In the genomic region with DNA sequence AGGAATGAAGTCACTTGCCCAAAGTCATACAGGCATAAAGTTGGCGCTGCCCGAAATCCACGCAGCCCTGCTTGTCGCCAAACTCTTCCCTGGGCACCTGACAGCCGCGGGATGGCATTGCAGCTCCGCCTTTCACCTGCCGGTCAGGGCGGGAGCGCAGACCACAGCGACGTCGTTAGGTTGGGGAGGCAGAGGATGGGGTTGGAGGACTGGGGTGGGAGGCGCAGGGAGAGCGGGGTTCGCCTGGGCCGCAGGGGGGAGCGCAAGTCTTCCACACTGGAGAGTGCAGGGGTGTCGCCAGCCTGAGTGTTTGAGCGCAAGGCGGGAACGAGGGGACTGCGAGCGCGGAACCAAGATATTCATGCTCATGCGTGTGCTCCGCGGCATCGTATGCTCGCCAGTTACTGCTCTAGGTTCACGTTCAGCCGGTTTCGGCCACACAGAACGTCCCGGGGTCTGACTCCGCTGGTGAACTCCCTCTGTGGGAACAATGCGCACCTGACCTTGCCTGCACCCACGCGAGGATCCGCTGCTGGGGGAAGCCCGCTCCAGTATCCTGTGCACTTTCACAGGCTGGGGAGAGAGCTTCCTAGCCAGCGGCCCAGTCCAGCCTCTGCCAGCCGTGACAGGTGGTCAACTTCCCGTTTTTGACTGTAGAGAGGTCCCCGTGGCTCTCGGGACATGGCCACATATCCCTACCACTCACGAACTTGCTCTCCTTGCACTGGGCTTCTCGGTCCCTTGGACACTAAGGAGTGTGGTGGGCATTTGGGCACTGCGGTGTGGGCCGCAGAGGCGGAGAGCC, we compare ENCODE assay signal across 8 cellular contexts. TPM values are rescaled to one million over a fixed set of nuclear protein-coding genes. Genes with fewer than 3 reads are reported as not detected.
DNase-seq lines count a peak whose midpoint lies in the region; TF ChIP-seq lines count a peak whose summit lies in the region.

No MANE protein-coding gene starts in this region.

- no peaks in the 10 kb centered on the region for H3K36me3 ChIP-seq in suprapubic skin

- TF ChIP-seq POLR2A in suprapubic skin (IDR thresholded peaks at IDR 0.05) = no peak

- no peaks in the 10 kb centered on the region for H3K9me3 ChIP-seq in suprapubic skin

- no peak overlapping the region for H3K27ac ChIP-seq in suprapubic skin

- TF ChIP-seq CTCF in choroid plexus epithelial cell (conservative IDR thresholded peaks at IDR 0.05; ENCODE audit: low read depth, low read length) = no peak
- TF ChIP-seq CTCF in suprapubic skin (IDR thresholded peaks at IDR 0.05) = no peak

- no peak for TF ChIP-seq EP300 in suprapubic skin (IDR thresholded peaks at IDR 0.05)

- DNase-seq in SIG-M5 treated with dmso at 0.1 percent for 504 hours (lab: John Stamatoyannopoulos, UW; ENCODE audit: unreplicated experiment) (peak; percentile 24), SIG-M5 (lab: John Stamatoyannopoulos, UW) (no peak), NCI-H69 (lab: John Stamatoyannopoulos, UW) (peak; percentile 67), choroid plexus epithelial cell (ENCODE audit: low read depth) (peak; percentile 11), mesenteric fat pad (ENCODE audit: low spot score) (peak; percentile 86), suprapubic skin (ENCODE audit: low spot score in 2 of 2) (peak; percentile 56 to 77), NCI-H1436 (lab: John Stamatoyannopoulos, UW) (no peak), occipital lobe (lab: John Stamatoyannopoulos, UW) (no peak)

- peaks cover 25% of the 10 kb centered on the region for H3K4me1 ChIP-seq in suprapubic skin

- H3K4me3 ChIP-seq in choroid plexus epithelial cell (ENCODE audit: low read depth, low read length) (no peak overlapping the region), suprapubic skin (peak overlapping the region; percentile 51)

- H3K27me3 ChIP-seq in suprapubic skin = peaks cover 84% of the 10 kb centered on the region

- 18% methylated on average over 28 of the region's 51 CpGs for WGBS in suprapubic skin

RNA-seq across cellular contexts. Expression of gene NPPC, which starts 0.8 kb away (rescaled TPM):
- total RNA-seq in mesenteric fat pad (2.5 TPM), suprapubic skin (not detected), occipital lobe (not detected)

RNA-seq across cellular contexts. Expression of gene DIS3L2, which starts 34.5 kb away (rescaled TPM):
- total RNA-seq in mesenteric fat pad = 33.5 TPM
- 100 to 1,000 TPM in 1 of 4 donors, 10 to 100 TPM in 3; 40.6 to 105 (median 43.9) TPM for total RNA-seq in suprapubic skin
- total RNA-seq in occipital lobe = 37.6 TPM

Comparison
In these comparisons a context has a peak if more than half of its experiments do, and no peak if none do; other contexts are left out.
1. DNase-seq: peak in SIG-M5 treated with dmso at 0.1 percent for 504 hours (single experiment), NCI-H69 (single experiment), choroid plexus epithelial cell (single experiment), mesenteric fat pad (single experiment) and suprapubic skin (2 of 2); none in SIG-M5 (single experiment), NCI-H1436 (single experiment) and occipital lobe (single experiment).